In genomic region chr3:64067510-64068346, GRCh38 we compare ENCODE assay signal across 20 cellular contexts.
DNase-seq lines count a peak whose midpoint lies in the region; TF ChIP-seq lines count a peak whose summit lies in the region.
"Had no signal": no experiment of that assay in that cellular context is flagged by ENCODE, and none has a peak within 500 bp of the region (broad histone marks: within the 10 kb centered on the region; RNA-seq: fewer than 3 reads in every experiment).

No MANE protein-coding gene starts in this region.

- H3K27me3 ChIP-seq in parathyroid adenoma (ENCODE audit: control insufficient read depth, insufficient read depth, low read length) = no peaks in the 10 kb centered on the region
- H3K27me3 ChIP-seq: Peyer's patch had no signal

- TF ChIP-seq CTCF in fibroblast of mammary gland (conservative IDR thresholded peaks at IDR 0.05; ENCODE audit: control insufficient read depth, insufficient read depth, low read depth, low read length) (no peak), parathyroid adenoma (IDR thresholded peaks at IDR 0.05) (no peak)

- H3K4me3 ChIP-seq in fibroblast of mammary gland (ENCODE audit: control insufficient read depth, low read depth, low read length) (no peak overlapping the region), parathyroid adenoma (ENCODE audit: low read depth, low read length) (peak overlapping the region; percentile 28)
- H3K4me3 ChIP-seq: coronary artery, HAP-1, Peyer's patch had no signal

- H3K4me1 ChIP-seq in parathyroid adenoma = peaks cover 5% of the 10 kb centered on the region
- H3K4me1 ChIP-seq: Peyer's patch had no signal

- no peak overlapping the region for H3K27ac ChIP-seq in parathyroid adenoma
- H3K27ac ChIP-seq: C4-2B, coronary artery had no signal

- peak overlapping the region; percentile 44 for H2AFZ ChIP-seq in parathyroid adenoma

- no peaks in the 10 kb centered on the region for H3K36me3 ChIP-seq in parathyroid adenoma (ENCODE audit: control insufficient read depth, insufficient read depth, low read length)
- H3K36me3 ChIP-seq: HAP-1, Peyer's patch had no signal

- H3K4me2 ChIP-seq in parathyroid adenoma (ENCODE audit: low read length) = peak overlapping the region; percentile 46

- H3K9ac ChIP-seq in parathyroid adenoma = no peak overlapping the region

- H3K79me2 ChIP-seq in parathyroid adenoma = no peaks in the 10 kb centered on the region

- no peaks in the 10 kb centered on the region for H3K9me3 ChIP-seq in parathyroid adenoma (ENCODE audit: control insufficient read depth, low read length)
- H3K9me3 ChIP-seq: Peyer's patch had no signal

- DNase-seq in GM03348 (ENCODE audit: low spot score) (peak; percentile 16), NCI-H446 treated with DMSO at 0.1 percent for 48 hours (lab: John Stamatoyannopoulos, UW) (peak; percentile 95), fibroblast of mammary gland (ENCODE audit: low read depth) (peak; percentile 41), COLO668 (lab: John Stamatoyannopoulos, UW; ENCODE audit: unreplicated experiment) (no peak)
- DNase-seq in activated CD4-positive, alpha-beta T cell treated with anti-CD3 and anti-CD28 coated beads for 4 hours = no peak
- DNase-seq in activated CD8-positive, alpha-beta memory T cell treated with anti-CD3 and anti-CD28 coated beads for 24 hours = no peak
- DNase-seq: activated CD4-positive, alpha-beta T cell treated with anti-CD3 and anti-CD28 coated beads, Interleukin-2, amount 10 ng/mL, durations not matched to agents 7 days and 5 days; aorta; DMS79; Kasumi-1; NCI-H187; NCI-H526 treated with DMSO at 0.1 percent for 48 hours; Peyer's patch; stimulated activated CD4-positive, alpha-beta T cell treated with anti-CD3 and anti-CD28 coated beads, Interleukin-15, amount 100 ng/mL, for 24 hours; stimulated activated naive B cell treated with anti-CD40 and anti-IgM and Interleukin-4, amounts not matched to agents 10 μg/mL and 1 μg/mL and 100 μg/mL, for 72 hours; trophoblast cell had no signal

Comparison
In these comparisons a context has a peak if more than half of its experiments do, and no peak if none do; other contexts are left out.
1. DNase-seq: peak in GM03348 (single experiment), NCI-H446 treated with DMSO at 0.1 percent for 48 hours (single experiment) and fibroblast of mammary gland (single experiment); none in activated CD4-positive, alpha-beta T cell treated with anti-CD3 and anti-CD28 coated beads for 4 hours (0 of 2), activated CD8-positive, alpha-beta memory T cell treated with anti-CD3 and anti-CD28 coated beads for 24 hours (single experiment) and COLO668 (single experiment).